In the genomic region with DNA sequence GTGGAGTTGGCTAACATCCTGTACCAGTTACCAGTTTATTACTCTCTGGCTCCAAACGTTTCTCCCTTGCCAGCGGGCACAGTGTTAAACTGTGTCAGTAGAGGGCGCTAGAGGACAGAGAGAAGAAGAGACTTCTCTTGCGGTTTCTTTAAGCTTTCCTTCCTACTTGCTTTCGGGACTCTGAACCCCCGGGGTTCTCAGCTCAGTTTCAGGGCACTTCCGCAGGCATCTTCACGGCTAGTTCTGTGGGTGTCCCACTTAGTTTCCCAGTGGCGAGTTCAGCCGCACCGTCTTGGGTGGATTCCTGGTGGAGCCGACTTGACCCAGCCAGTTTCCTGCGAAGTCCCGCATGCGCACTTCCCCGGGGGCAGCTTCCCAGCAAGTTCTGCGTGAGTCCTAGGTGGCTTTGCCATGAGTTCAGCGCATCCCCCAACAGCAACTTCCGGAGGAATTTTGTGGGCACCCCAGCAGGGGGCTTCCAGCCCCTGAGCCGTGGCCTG, we compare ENCODE assay signal across 7 cellular contexts. TPM values are rescaled to one million over a fixed set of nuclear protein-coding genes. Genes with fewer than 3 reads are reported as not detected.
DNase-seq lines count a peak whose midpoint lies in the region; ATAC-seq and TF ChIP-seq lines count a peak whose summit lies in the region.

No MANE protein-coding gene starts in this region.

- ATAC-seq in GM18511 (IDR thresholded peaks at IDR 0.05; ENCODE audit: unreplicated experiment) (peak; percentile 67), mucosa of descending colon (peak; percentile 90)

- no peak for TF ChIP-seq POLR2A in erythroblast (IDR thresholded peaks at IDR 0.05; ENCODE audit: low read length)

- TF ChIP-seq EP300 in Ishikawa (IDR thresholded peaks at IDR 0.05; ENCODE audit: borderline replicate concordance) = no peak

- TF ChIP-seq CTCF in mucosa of descending colon (IDR thresholded peaks at IDR 0.05) = peak; percentile 81

- no peaks in the 10 kb centered on the region for H3K4me1 ChIP-seq in mucosa of descending colon (ENCODE audit: low read depth)

- H3K4me3 ChIP-seq in mucosa of descending colon = no peak overlapping the region

- H3K36me3 ChIP-seq in mucosa of descending colon (ENCODE audit: low read depth) = no peaks in the 10 kb centered on the region

- TF ChIP-seq RAD21 in Ishikawa (IDR thresholded peaks at IDR 0.05; ENCODE audit: low read depth) = peak; percentile 75

- DNase-seq in OCI-M1 (lab: John Stamatoyannopoulos, UW) (peak; percentile 93), activated T-cell treated with anti-CD3 and anti-CD28 coated beads for 48 hours (ENCODE audit: low read depth) (peak; percentile 67), erythroblast (lab: John Stamatoyannopoulos, UW) (peak; percentile 81 to 91), mucosa of descending colon (peak; percentile 84 to 93 (median 85))
- DNase-seq in stimulated activated CD8-positive, alpha-beta memory T cell treated with anti-CD3 and anti-CD28 coated beads, Interleukin-4, amount 100 ng/mL, for 4 hours (ENCODE audit: low read depth in 2 of 2, low spot score in 1 of 2) = peak; percentile 49 to 66

- H3K9me3 ChIP-seq in mucosa of descending colon = no peaks in the 10 kb centered on the region

- intact Hi-C loops in mucosa of descending colon (cut with DNase I, micrococcal nuclease) = loop anchor here in 1 of 2 donors (10.0 kb wide), 1 partner anchor 217 kb away; no protein-coding TSS in a partner anchor

TF ChIP-seq in Ishikawa, 13 proteins besides CTCF, POLR2A, EP300 and RAD21:
- TF ChIP-seq, protein P1, sequence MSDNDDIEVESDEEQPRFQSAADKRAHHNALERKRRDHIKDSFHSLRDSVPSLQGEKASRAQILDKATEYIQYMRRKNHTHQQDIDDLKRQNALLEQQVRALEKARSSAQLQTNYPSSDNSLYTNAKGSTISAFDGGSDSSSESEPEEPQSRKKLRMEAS (IDR thresholded peaks at IDR 0.05) = 0 out of 2 replicates have a peak, but pooled peaks have one; percentile 42
- TF ChIP-seq FOXM1 (IDR thresholded peaks at IDR 0.05; ENCODE audit: borderline replicate concordance, low read depth) (no peak), TCF12 (IDR thresholded peaks at IDR 0.05; ENCODE audit: low read depth) (no peak), NFIC (IDR thresholded peaks at IDR 0.05) (no peak)

RNA-seq across cellular contexts. Expression of a gene that starts 37.9 kb away (rescaled TPM):
- 100 to 1,000 TPM in 1 of 3 donors, 10 to 100 TPM in 2; 65.7 to 406 (median 69.1) TPM for total RNA-seq in mucosa of descending colon

RNA-seq across cellular contexts. Expression of a gene that starts 37.9 kb away (rescaled TPM):
- under 1 TPM in 2 of 3 donors, not detected in 1; 0.13 to 0.96 TPM for total RNA-seq in mucosa of descending colon
